ENCODE assay signal across 8 cellular contexts in the genomic region with DNA sequence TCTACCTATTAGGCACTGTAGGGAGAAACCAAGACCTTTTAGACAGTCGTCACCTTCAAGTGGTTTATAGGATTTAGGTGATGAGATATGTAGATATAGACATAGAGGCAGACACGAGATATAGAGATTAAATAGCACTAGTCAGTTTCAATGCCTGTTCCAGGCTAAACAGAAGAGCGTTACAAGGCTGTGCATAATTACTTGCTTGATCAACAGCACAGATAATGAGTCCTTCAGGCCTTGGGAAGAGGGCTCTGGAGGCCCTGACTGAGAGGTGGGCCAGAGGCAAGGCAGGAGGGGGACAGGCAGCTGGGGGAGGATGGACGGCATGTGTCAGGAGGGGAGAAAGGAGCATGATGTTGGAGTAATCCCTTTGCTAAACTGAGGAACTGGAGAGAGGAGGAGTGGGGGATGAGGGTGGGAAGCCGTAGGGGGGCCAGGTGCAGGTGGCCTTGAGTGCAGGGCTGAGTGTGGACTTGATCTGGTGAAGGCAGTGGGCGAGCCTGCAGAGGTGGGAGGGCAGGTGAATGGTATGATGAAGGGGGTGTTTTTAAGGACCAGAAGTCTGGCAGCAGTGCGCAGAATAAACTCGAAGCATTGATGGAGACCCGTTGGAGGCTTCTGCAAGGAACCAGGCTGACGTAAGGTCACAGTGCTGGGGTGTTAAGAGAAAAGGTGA. TPM values are rescaled to one million over a fixed set of nuclear protein-coding genes. Genes with fewer than 3 reads are reported as not detected.
DNase-seq lines count a peak whose midpoint lies in the region; ATAC-seq, FAIRE-seq and TF ChIP-seq lines count a peak whose summit lies in the region.

No MANE protein-coding gene starts in this region.

- no peaks in the 10 kb centered on the region for H3K36me3 ChIP-seq in HUES64 (ENCODE audit: insufficient read depth, low read length)
- peaks cover 0 to 6% of the 10 kb centered on the region in 2 donors for H3K36me3 ChIP-seq in muscle layer of duodenum (ENCODE audit: control insufficient read depth in 1 of 2, insufficient read depth in 2 of 2, low read length in 2 of 2)

- 70% methylated on average over 10 of the region's 10 CpGs for WGBS in A549 (ENCODE audit: missing lambda C conversion rate)
- 81% methylated on average over 10 of the region's 10 CpGs for WGBS in HUES64

- FAIRE-seq in A549 (lab: Jason Lieb, UNC), result no peak

- no peak overlapping the region for H3K9ac ChIP-seq in HUES64 (ENCODE audit: low read depth, low read length)

- H3K27me3 ChIP-seq in HUES64 (ENCODE audit: insufficient read depth, low read length), result peaks cover 12% of the 10 kb centered on the region
- no peaks in the 10 kb centered on the region for H3K27me3 ChIP-seq in muscle layer of duodenum (ENCODE audit: low read depth, low read length)

- TF ChIP-seq EP300 in A549 (IDR thresholded peaks at IDR 0.05), result no peak

- H3K4me1 ChIP-seq in A549 (peaks cover 49% of the 10 kb centered on the region), HUES64 (ENCODE audit: insufficient read depth, low read length) (peaks cover 25% of the 10 kb centered on the region), muscle layer of duodenum (ENCODE audit: control insufficient read depth in 1 of 2, insufficient read depth in 2 of 2, low read length in 2 of 2) (peaks cover 51 to 59% of the 10 kb centered on the region in 2 donors)

- CTCF ChIA-PET in A549 (lab: Yijun Ruan, JAX), result interaction anchor here (0.7 to 8.3 kb wide), 30 partner anchors 6 to 141 kb away, joined by 3 to 87 read pairs (median 5); a partner anchor contains a TSS

- no peak for TF ChIP-seq POLR2A in A549 (IDR thresholded peaks at IDR 0.05; ENCODE audit: low read length)

- TF ChIP-seq RAD21 in A549 (conservative IDR thresholded peaks at IDR 0.05 in 1 of 2, IDR thresholded peaks at IDR 0.05 in 1 of 2), result no peak

- TF ChIP-seq CTCF in A549 (IDR thresholded peaks at IDR 0.05), result no peak
- no peak for TF ChIP-seq CTCF in brain (conservative IDR thresholded peaks at IDR 0.05)

- H3K4me3 Mint-ChIP-seq in brain, result peak overlapping the region; percentile 81 to 89 (median 88)

- peaks cover 78% of the 10 kb centered on the region for H3K4me1 Mint-ChIP-seq in brain

- ATAC-seq in A549 (no peak), HG03442 (IDR thresholded peaks at IDR 0.05; ENCODE audit: unreplicated experiment) (no peak)

- H3K9me3 ChIP-seq in A549 (no peaks in the 10 kb centered on the region), HUES64 (ENCODE audit: insufficient read depth, low read depth, low read length) (no peaks in the 10 kb centered on the region), muscle layer of duodenum (ENCODE audit: control insufficient read depth in 1 of 2, low read length in 2 of 2) (no peaks in the 10 kb centered on the region)

- POLR2A ChIA-PET in A549 (lab: Yijun Ruan, JAX), result interaction anchor here (0.8 to 4.4 kb wide), 5 partner anchors 32 to 114 kb away, joined by 3 to 77 read pairs (median 5); a partner anchor contains a TSS

- peaks cover 4% of the 10 kb centered on the region for H3K27me3 Mint-ChIP-seq in brain

- H3K4me2 ChIP-seq in A549, result peak overlapping the region; percentile 90

- no peak for DNase-seq in A549 (ENCODE audit: low read depth in 1 of 2, low spot score in 1 of 2)
- DNase-seq in activated gamma-delta T cell (lab: John Stamatoyannopoulos, UW), result no peak
- DNase-seq in inferior parietal cortex (ENCODE audit: extremely low spot score), result no peak
- no peak for DNase-seq in NK-92 (lab: John Stamatoyannopoulos, UW; ENCODE audit: unreplicated experiment)

- H3K27ac ChIP-seq in A549 (peak overlapping the region; percentile 85 to 95), HUES64 (ENCODE audit: low read depth, low read length) (no peak overlapping the region), muscle layer of duodenum (ENCODE audit: low read length) (peak overlapping the region; percentile 97)

- peak overlapping the region; percentile 98 to 100 (median 99) for H3K27ac Mint-ChIP-seq in brain

- H3K4me3 ChIP-seq in A549 (peak overlapping the region; percentile 58; the same call in 2 of the 3 replicates), HUES64 (ENCODE audit: low read length) (peak overlapping the region; percentile 58), muscle layer of duodenum (ENCODE audit: low read depth in 1 of 2, low read length in 2 of 2) (peak overlapping the region; percentile 33 to 60)

- H3K9me3 Mint-ChIP-seq in brain, result no peaks in the 10 kb centered on the region

- no peaks in the 10 kb centered on the region for H3K36me3 Mint-ChIP-seq in brain

TF ChIP-seq in A549, 52 proteins besides CTCF, POLR2A, EP300 and RAD21 (continues in another document):
- TF ChIP-seq BHLHE40 (IDR thresholded peaks at IDR 0.05; ENCODE audit: low read depth, low read length) (no peak), ZFP36 (IDR thresholded peaks at IDR 0.05; ENCODE audit: borderline replicate concordance, partially characterized antibody) (no peak), CBX8 (IDR thresholded peaks at IDR 0.05) (no peak), EHMT2 (IDR thresholded peaks at IDR 0.05; ENCODE audit: low read depth) (no peak), KDM5A (IDR thresholded peaks at IDR 0.05) (no peak), RNF2 (IDR thresholded peaks at IDR 0.05; ENCODE audit: borderline replicate concordance, low read depth) (no peak), HOXB5 (CRISPR knock-in tag; IDR thresholded peaks at IDR 0.05) (no peak), GATA3 (IDR thresholded peaks at IDR 0.05; ENCODE audit: borderline replicate concordance) (no peak), CHD4 (IDR thresholded peaks at IDR 0.05; ENCODE audit: borderline replicate concordance) (no peak), CHD2 (IDR thresholded peaks at IDR 0.05; ENCODE audit: low read length, partially characterized antibody) (no peak), TFCP2L1 (CRISPR knock-in tag; IDR thresholded peaks at IDR 0.05) (no peak), RFX5 (IDR thresholded peaks at IDR 0.05) (no peak)
- TF ChIP-seq, protein P1, sequence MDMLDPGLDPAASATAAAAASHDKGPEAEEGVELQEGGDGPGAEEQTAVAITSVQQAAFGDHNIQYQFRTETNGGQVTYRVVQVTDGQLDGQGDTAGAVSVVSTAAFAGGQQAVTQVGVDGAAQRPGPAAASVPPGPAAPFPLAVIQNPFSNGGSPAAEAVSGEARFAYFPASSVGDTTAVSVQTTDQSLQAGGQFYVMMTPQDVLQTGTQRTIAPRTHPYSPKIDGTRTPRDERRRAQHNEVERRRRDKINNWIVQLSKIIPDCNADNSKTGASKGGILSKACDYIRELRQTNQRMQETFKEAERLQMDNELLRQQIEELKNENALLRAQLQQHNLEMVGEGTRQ (IDR thresholded peaks at IDR 0.05), result no peak
- TF ChIP-seq, protein P2, sequence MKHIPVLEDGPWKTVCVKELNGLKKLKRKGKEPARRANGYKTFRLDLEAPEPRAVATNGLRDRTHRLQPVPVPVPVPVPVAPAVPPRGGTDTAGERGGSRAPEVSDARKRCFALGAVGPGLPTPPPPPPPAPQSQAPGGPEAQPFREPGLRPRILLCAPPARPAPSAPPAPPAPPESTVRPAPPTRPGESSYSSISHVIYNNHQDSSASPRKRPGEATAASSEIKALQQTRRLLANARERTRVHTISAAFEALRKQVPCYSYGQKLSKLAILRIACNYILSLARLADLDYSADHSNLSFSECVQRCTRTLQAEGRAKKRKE (CRISPR knock-in tag; IDR thresholded peaks at IDR 0.05; ENCODE audit: low read depth), result no peak
- TF ChIP-seq, protein P3, sequence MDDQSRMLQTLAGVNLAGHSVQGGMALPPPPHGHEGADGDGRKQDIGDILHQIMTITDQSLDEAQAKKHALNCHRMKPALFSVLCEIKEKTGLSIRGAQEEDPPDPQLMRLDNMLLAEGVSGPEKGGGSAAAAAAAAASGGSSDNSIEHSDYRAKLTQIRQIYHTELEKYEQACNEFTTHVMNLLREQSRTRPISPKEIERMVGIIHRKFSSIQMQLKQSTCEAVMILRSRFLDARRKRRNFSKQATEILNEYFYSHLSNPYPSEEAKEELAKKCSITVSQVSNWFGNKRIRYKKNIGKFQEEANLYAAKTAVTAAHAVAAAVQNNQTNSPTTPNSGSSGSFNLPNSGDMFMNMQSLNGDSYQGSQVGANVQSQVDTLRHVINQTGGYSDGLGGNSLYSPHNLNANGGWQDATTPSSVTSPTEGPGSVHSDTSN (IDR thresholded peaks at IDR 0.05), result no peak

RNA-seq across cellular contexts. Expression of a gene that starts 43.9 kb away (rescaled TPM):
- polyA plus RNA-seq in A549 (2011; rRNA removed) (13.4 and 14.7 TPM in 2 replicates), A549 (2017; fragmentation: RNase III; extraction: RNeasy Plus Mini Kit Qiagen cat#74134 plus additional on column Dnase treatment) (6.3 to 7.5 TPM (median 7.0 TPM) in 3 replicates), brain (ENCODE audit: insufficient read depth, low read depth, low replicate concordance) (9.6 TPM)
- polyA plus RNA-seq in A549 (2012; cell fraction: cytosol; rRNA removed), result 9.7 and 11.0 TPM in 2 replicates
- polyA plus RNA-seq in A549 (2012; cell fraction: nucleus; rRNA removed), result 3.5 and 5.5 TPM in 2 replicates
- 8.9 and 9.3 TPM in 2 replicates for polyA minus RNA-seq in A549 (2011; rRNA and poly(A)+ RNA removed)
- polyA plus RNA-seq in HUES64 (2013, experiment 1 of 2), result 8.5 TPM
- polyA plus RNA-seq in HUES64 (2013, experiment 2 of 2), result 10.0 TPM

RNA-seq across cellular contexts. Expression of a gene that starts 50.9 kb away (rescaled TPM):
- polyA plus RNA-seq in A549 (2011; rRNA removed) (87.7 and 114 TPM in 2 replicates), A549 (2017; fragmentation: RNase III; extraction: RNeasy Plus Mini Kit Qiagen cat#74134 plus additional on column Dnase treatment) (26.1 to 34.5 TPM (median 31.3 TPM) in 3 replicates), brain (ENCODE audit: insufficient read depth, low read depth, low replicate concordance) (67.6 TPM)
- 61.9 and 67.6 TPM in 2 replicates for polyA plus RNA-seq in A549 (2012; cell fraction: cytosol; rRNA removed)
- 45.2 and 53.4 TPM in 2 replicates for polyA plus RNA-seq in A549 (2012; cell fraction: nucleus; rRNA removed)
- 127 and 135 TPM in 2 replicates for polyA minus RNA-seq in A549 (2011; rRNA and poly(A)+ RNA removed)
- polyA plus RNA-seq in HUES64 (2013, experiment 1 of 2), result 54.8 TPM
- polyA plus RNA-seq in HUES64 (2013, experiment 2 of 2), result 65.4 TPM
